ENCODE assay signal across 1 cellular context in the genomic region with DNA sequence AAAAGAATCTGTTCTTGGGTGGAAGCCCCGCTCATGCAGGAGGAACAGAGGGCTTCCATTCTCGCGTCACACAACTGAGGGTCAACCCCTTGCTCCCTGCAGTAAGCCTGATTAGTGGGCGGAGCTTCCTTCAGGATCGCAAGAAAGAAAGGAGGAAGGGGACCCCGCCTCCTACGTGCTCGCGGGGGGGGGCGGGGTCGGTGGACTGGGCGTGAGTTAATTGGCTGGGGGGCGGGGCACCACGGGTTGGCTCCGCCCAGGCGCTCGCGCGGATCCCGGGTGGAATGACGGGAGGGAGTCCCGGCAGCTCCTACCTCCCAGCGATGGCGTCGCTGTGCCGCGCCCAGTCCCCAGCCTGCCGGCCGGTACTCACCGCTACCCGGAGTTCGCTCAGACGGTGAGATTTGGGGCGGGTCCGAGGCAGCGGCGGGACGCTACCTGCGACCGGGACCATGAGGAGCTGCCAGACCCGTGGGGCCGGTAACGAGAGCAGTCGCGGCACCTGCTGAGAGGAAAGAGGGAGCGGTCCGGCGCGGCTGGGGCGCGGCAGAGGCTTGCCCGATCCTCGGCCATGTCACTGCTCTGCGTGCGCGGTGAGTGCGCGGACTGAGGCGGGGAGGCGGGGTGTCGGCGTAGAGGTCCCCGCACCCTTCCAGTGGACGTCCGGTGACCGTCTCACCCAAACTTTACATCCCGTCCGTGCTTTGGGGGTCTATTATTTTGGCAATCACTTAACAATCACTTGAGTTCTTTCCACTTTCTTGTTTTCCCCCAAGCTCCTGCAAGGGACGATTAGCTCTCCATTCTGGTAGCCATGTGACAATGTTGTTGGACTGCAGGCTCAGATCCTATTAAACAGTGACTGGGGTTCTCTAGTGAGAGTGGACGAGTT.
TF ChIP-seq lines count a peak whose summit lies in the region.

A gene (plus strand): TSS at position 297 of the 892 bp plus-strand sequence. CDS start 275 bp downstream, at position 572.

TF ChIP-seq in HEK293, 187 proteins besides CTCF, POLR2A, EP300 and RAD21 (continued from another document and continues in another):
- TF ChIP-seq, protein P1, sequence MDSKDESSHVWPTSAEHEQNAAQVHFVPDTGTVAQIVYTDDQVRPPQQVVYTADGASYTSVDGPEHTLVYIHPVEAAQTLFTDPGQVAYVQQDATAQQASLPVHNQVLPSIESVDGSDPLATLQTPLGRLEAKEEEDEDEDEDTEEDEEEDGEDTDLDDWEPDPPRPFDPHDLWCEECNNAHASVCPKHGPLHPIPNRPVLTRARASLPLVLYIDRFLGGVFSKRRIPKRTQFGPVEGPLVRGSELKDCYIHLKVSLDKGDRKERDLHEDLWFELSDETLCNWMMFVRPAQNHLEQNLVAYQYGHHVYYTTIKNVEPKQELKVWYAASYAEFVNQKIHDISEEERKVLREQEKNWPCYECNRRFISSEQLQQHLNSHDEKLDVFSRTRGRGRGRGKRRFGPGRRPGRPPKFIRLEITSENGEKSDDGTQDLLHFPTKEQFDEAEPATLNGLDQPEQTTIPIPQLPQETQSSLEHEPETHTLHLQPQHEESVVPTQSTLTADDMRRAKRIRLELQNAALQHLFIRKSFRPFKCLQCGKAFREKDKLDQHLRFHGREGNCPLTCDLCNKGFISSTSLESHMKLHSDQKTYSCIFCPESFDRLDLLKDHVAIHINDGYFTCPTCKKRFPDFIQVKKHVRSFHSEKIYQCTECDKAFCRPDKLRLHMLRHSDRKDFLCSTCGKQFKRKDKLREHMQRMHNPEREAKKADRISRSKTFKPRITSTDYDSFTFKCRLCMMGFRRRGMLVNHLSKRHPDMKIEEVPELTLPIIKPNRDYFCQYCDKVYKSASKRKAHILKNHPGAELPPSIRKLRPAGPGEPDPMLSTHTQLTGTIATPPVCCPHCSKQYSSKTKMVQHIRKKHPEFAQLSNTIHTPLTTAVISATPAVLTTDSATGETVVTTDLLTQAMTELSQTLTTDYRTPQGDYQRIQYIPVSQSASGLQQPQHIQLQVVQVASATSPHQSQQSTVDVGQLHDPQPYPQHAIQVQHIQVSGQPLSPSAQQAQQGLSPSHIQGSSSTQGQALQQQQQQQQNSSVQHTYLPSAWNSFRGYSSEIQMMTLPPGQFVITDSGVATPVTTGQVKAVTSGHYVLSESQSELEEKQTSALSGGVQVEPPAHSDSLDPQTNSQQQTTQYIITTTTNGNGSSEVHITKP (tag by site-specific recombination; IDR thresholded peaks at IDR 0.05), result peak; percentile 40; the same call in 1 of the 2 replicates
- TF ChIP-seq, protein P2, sequence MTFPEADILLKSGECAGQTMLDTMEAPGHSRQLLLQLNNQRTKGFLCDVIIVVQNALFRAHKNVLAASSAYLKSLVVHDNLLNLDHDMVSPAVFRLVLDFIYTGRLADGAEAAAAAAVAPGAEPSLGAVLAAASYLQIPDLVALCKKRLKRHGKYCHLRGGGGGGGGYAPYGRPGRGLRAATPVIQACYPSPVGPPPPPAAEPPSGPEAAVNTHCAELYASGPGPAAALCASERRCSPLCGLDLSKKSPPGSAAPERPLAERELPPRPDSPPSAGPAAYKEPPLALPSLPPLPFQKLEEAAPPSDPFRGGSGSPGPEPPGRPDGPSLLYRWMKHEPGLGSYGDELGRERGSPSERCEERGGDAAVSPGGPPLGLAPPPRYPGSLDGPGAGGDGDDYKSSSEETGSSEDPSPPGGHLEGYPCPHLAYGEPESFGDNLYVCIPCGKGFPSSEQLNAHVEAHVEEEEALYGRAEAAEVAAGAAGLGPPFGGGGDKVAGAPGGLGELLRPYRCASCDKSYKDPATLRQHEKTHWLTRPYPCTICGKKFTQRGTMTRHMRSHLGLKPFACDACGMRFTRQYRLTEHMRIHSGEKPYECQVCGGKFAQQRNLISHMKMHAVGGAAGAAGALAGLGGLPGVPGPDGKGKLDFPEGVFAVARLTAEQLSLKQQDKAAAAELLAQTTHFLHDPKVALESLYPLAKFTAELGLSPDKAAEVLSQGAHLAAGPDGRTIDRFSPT (tag by site-specific recombination; IDR thresholded peaks at IDR 0.05), result no peak
- TF ChIP-seq KLF8 (tag by site-specific recombination; IDR thresholded peaks at IDR 0.05), result peak; percentile 91; the same call in 1 of the 2 replicates
- TF ChIP-seq ZIC2 (tag by site-specific recombination; IDR thresholded peaks at IDR 0.05), result peak; percentile 76
- no peak for TF ChIP-seq RBAK (tag by site-specific recombination; IDR thresholded peaks at IDR 0.05)
- TF ChIP-seq ZFHX2 (tag by site-specific recombination; conservative IDR thresholded peaks at IDR 0.05), result no peak; the same call in 1 of the 2 replicates
- peak; percentile 78 for TF ChIP-seq ZNF366 (tag by site-specific recombination; conservative IDR thresholded peaks at IDR 0.05)
- TF ChIP-seq, protein P3, sequence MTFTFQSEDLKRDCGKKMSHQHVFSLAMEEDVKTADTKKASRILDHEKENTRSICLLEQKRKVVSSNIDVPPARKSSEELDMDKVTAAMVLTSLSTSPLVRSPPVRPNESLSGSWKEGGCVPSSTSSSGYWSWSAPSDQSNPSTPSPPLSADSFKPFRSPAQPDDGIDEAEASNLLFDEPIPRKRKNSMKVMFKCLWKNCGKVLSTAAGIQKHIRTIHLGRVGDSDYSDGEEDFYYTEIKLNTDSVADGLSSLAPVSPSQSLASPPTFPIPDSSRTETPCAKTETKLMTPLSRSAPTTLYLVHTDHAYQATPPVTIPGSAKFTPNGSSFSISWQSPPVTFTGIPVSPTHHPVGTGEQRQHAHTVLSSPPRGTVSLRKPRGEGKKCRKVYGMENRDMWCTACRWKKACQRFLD (tag by site-specific recombination; IDR thresholded peaks at IDR 0.05), result peak; percentile 94
- TF ChIP-seq ZNF626 (tag by site-specific recombination; IDR thresholded peaks at IDR 0.05), result no peak
- TF ChIP-seq WT1 (tag by site-specific recombination; IDR thresholded peaks at IDR 0.05), result peak; percentile 64
- TF ChIP-seq ZNF843 (tag by site-specific recombination; IDR thresholded peaks at IDR 0.05), result peak; percentile 57; the same call in 1 of the 2 replicates
- TF ChIP-seq ZNF677 (tag by site-specific recombination; IDR thresholded peaks at IDR 0.05), result no peak
- TF ChIP-seq, protein P4, sequence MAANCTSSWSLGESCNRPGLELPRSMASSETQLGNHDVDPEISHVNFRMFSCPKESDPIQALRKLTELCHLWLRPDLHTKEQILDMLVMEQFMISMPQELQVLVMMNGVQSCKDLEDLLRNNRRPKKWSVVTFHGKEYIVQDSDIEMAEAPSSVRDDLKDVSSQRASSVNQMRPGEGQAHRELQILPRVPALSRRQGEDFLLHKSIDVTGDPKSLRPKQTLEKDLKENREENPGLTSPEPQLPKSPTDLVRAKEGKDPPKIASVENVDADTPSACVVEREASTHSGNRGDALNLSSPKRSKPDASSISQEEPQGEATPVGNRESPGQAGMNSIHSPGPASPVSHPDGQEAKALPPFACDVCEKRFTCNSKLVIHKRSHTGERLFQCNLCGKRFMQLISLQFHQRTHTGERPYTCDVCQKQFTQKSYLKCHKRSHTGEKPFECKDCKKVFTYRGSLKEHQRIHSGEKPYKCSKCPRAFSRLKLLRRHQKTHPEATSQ (tag by site-specific recombination; IDR thresholded peaks at IDR 0.05), result peak; percentile 95
- TF ChIP-seq SETDB1 (IDR thresholded peaks at IDR 0.05; ENCODE audit: insufficient read length, low read length), result no peak
- TF ChIP-seq, protein P5, sequence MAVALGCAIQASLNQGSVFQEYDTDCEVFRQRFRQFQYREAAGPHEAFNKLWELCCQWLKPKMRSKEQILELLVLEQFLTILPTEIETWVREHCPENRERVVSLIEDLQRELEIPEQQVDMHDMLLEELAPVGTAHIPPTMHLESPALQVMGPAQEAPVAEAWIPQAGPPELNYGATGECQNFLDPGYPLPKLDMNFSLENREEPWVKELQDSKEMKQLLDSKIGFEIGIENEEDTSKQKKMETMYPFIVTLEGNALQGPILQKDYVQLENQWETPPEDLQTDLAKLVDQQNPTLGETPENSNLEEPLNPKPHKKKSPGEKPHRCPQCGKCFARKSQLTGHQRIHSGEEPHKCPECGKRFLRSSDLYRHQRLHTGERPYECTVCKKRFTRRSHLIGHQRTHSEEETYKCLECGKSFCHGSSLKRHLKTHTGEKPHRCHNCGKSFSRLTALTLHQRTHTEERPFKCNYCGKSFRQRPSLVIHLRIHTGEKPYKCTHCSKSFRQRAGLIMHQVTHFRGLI (tag by site-specific recombination; IDR thresholded peaks at IDR 0.05), result peak; percentile 85; the same call in 1 of the 2 replicates
- no peak for TF ChIP-seq ZNF670 (tag by site-specific recombination; IDR thresholded peaks at IDR 0.05; ENCODE audit: low read depth)
- TF ChIP-seq ZNF121 (tag by site-specific recombination; IDR thresholded peaks at IDR 0.05), result no peak
- no peak for TF ChIP-seq ZNF514 (tag by site-specific recombination; IDR thresholded peaks at IDR 0.05)
- no peak for TF ChIP-seq ZNF623 (tag by site-specific recombination; IDR thresholded peaks at IDR 0.05)
- peak; percentile 93 for TF ChIP-seq ZEB2 (tag by site-specific recombination; IDR thresholded peaks at IDR 0.05)
- 0 out of 2 replicates have a peak, but pooled peaks have one; percentile 17 for TF ChIP-seq ZSCAN30 (tag by site-specific recombination; IDR thresholded peaks at IDR 0.05)
- TF ChIP-seq, protein P6, sequence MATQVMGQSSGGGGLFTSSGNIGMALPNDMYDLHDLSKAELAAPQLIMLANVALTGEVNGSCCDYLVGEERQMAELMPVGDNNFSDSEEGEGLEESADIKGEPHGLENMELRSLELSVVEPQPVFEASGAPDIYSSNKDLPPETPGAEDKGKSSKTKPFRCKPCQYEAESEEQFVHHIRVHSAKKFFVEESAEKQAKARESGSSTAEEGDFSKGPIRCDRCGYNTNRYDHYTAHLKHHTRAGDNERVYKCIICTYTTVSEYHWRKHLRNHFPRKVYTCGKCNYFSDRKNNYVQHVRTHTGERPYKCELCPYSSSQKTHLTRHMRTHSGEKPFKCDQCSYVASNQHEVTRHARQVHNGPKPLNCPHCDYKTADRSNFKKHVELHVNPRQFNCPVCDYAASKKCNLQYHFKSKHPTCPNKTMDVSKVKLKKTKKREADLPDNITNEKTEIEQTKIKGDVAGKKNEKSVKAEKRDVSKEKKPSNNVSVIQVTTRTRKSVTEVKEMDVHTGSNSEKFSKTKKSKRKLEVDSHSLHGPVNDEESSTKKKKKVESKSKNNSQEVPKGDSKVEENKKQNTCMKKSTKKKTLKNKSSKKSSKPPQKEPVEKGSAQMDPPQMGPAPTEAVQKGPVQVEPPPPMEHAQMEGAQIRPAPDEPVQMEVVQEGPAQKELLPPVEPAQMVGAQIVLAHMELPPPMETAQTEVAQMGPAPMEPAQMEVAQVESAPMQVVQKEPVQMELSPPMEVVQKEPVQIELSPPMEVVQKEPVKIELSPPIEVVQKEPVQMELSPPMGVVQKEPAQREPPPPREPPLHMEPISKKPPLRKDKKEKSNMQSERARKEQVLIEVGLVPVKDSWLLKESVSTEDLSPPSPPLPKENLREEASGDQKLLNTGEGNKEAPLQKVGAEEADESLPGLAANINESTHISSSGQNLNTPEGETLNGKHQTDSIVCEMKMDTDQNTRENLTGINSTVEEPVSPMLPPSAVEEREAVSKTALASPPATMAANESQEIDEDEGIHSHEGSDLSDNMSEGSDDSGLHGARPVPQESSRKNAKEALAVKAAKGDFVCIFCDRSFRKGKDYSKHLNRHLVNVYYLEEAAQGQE (tag by site-specific recombination; IDR thresholded peaks at IDR 0.05), result no peak
- TF ChIP-seq EGR2 (tag by site-specific recombination; IDR thresholded peaks at IDR 0.05; ENCODE audit: low read depth), result no peak
- TF ChIP-seq TRIM28 (IDR thresholded peaks at IDR 0.05; ENCODE audit: borderline replicate concordance, low read length), result no peak
- peak; percentile 90 for TF ChIP-seq KLF9 (tag by site-specific recombination; IDR thresholded peaks at IDR 0.05; ENCODE audit: low read depth)
- TF ChIP-seq GLIS2 (tag by site-specific recombination; IDR thresholded peaks at IDR 0.05), result peak; percentile 77
- TF ChIP-seq ZFP69B (tag by site-specific recombination; IDR thresholded peaks at IDR 0.05), result no peak
- TF ChIP-seq REPIN1 (tag by site-specific recombination; IDR thresholded peaks at IDR 0.05; ENCODE audit: low read depth), result 0 out of 2 replicates have a peak, but pooled peaks have one; percentile 68
- TF ChIP-seq, protein P7, sequence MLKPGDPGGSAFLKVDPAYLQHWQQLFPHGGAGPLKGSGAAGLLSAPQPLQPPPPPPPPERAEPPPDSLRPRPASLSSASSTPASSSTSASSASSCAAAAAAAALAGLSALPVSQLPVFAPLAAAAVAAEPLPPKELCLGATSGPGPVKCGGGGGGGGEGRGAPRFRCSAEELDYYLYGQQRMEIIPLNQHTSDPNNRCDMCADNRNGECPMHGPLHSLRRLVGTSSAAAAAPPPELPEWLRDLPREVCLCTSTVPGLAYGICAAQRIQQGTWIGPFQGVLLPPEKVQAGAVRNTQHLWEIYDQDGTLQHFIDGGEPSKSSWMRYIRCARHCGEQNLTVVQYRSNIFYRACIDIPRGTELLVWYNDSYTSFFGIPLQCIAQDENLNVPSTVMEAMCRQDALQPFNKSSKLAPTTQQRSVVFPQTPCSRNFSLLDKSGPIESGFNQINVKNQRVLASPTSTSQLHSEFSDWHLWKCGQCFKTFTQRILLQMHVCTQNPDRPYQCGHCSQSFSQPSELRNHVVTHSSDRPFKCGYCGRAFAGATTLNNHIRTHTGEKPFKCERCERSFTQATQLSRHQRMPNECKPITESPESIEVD (tag by site-specific recombination; IDR thresholded peaks at IDR 0.05), result no peak
- no peak for TF ChIP-seq ZNF658 (tag by site-specific recombination; IDR thresholded peaks at IDR 0.05)
- peak; percentile 90 for TF ChIP-seq ZNF76 (tag by site-specific recombination; IDR thresholded peaks at IDR 0.05; ENCODE audit: borderline replicate concordance, low read depth)
- TF ChIP-seq KLF7 (tag by site-specific recombination; IDR thresholded peaks at IDR 0.05; ENCODE audit: borderline replicate concordance), result peak; percentile 90
- TF ChIP-seq, protein P8, sequence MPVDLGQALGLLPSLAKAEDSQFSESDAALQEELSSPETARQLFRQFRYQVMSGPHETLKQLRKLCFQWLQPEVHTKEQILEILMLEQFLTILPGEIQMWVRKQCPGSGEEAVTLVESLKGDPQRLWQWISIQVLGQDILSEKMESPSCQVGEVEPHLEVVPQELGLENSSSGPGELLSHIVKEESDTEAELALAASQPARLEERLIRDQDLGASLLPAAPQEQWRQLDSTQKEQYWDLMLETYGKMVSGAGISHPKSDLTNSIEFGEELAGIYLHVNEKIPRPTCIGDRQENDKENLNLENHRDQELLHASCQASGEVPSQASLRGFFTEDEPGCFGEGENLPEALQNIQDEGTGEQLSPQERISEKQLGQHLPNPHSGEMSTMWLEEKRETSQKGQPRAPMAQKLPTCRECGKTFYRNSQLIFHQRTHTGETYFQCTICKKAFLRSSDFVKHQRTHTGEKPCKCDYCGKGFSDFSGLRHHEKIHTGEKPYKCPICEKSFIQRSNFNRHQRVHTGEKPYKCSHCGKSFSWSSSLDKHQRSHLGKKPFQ (tag by site-specific recombination; IDR thresholded peaks at IDR 0.05), result 0 out of 2 replicates have a peak, but pooled peaks have one; percentile 24
- no peak for TF ChIP-seq ZNF426 (tag by site-specific recombination; IDR thresholded peaks at IDR 0.05)
- TF ChIP-seq KLF1 (tag by site-specific recombination; IDR thresholded peaks at IDR 0.05), result peak; percentile 76
- no peak for TF ChIP-seq ZNF10 (tag by site-specific recombination; IDR thresholded peaks at IDR 0.05)
- TF ChIP-seq KLF10 (tag by site-specific recombination; IDR thresholded peaks at IDR 0.05), result peak; percentile 94
- TF ChIP-seq ZNF223 (tag by site-specific recombination; IDR thresholded peaks at IDR 0.05), result no peak
- peak; percentile 97 for TF ChIP-seq ZNF600 (tag by site-specific recombination; IDR thresholded peaks at IDR 0.05)
- 0 out of 2 replicates have a peak, but pooled peaks have one; percentile 53 for TF ChIP-seq GLI4 (tag by site-specific recombination; IDR thresholded peaks at IDR 0.05)
- TF ChIP-seq SALL2 (tag by site-specific recombination; IDR thresholded peaks at IDR 0.05; ENCODE audit: borderline replicate concordance), result no peak
- no peak for TF ChIP-seq ZNF23 (tag by site-specific recombination; IDR thresholded peaks at IDR 0.05; ENCODE audit: borderline replicate concordance)
- no peak for TF ChIP-seq ZNF214 (tag by site-specific recombination; IDR thresholded peaks at IDR 0.05; ENCODE audit: borderline replicate concordance)
